ENCODE assay signal across 24 cellular contexts in the genomic region with DNA sequence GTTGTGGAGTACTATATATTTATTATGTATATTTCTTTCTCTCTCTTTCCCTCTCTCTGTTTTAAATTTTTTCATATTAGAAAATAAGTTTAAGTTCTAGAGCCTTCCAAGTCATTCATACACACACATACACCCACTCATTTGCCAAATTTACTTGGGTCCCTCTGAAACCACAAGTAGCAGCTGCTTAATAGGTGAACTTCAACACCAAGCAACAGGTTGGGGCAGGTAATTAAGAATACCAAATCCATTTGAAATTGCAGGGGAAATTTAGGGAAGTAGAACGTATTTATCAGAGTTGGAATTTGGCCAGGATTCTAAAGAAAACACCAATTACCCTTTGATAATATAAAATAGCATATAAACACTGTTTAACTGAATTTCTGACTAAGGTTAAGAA.
"Had no signal": no experiment of that assay in that cellular context is flagged by ENCODE, and none has a peak within 500 bp of the region (broad histone marks: within the 10 kb centered on the region; RNA-seq: fewer than 3 reads in every experiment).

No MANE protein-coding gene starts in this region.

- H3K79me2 ChIP-seq: hepatocyte had no signal

- H3K4me1 Mint-ChIP-seq: naive B cell, nephron had no signal

- H2AFZ ChIP-seq: hepatocyte had no signal

- H3K4me2 ChIP-seq: hepatocyte had no signal

- H3K27ac Mint-ChIP-seq: naive B cell, nephron, progenitor cell of endocrine pancreas, type B pancreatic cell had no signal

- H3K4me3 Mint-ChIP-seq: naive B cell, nephron, type B pancreatic cell had no signal

- H3K27ac ChIP-seq: dorsolateral prefrontal cortex, hepatocyte, pancreas, stomach, thoracic aorta, uterus had no signal

- H3K9me3 ChIP-seq: pancreas, stomach, thoracic aorta, uterus had no signal

- H3K36me3 ChIP-seq: pancreas, stomach, thoracic aorta, uterus had no signal

- ATAC-seq: left colon, left ventricle myocardium superior, pancreas, right cardiac atrium had no signal

- H3K9me3 Mint-ChIP-seq: type B pancreatic cell had no signal

- H3K4me3 ChIP-seq: dorsolateral prefrontal cortex, hepatocyte, lung, pancreas, stomach, thoracic aorta, uterus had no signal

- DNase-seq: cortex of kidney; dorsolateral prefrontal cortex; effector memory CD4-positive, alpha-beta T cell; foreskin melanocyte; head of caudate nucleus; left colon; left ventricle myocardium superior; mesendoderm; naive B cell; occipital lobe; pancreas; right cardiac atrium; small intestine; stimulated activated CD4-positive, alpha-beta T cell treated with anti-CD3 and anti-CD28 coated beads, Interleukin-12 subunit alpha, Interleukin-12 subunit beta, amount 100 ng/mL, for 4 hours; stimulated activated naive CD4-positive, alpha-beta T cell; stomach; substantia nigra; uterus had no signal

- H3K27me3 ChIP-seq: hepatocyte, pancreas, stomach, uterus had no signal

- H3K36me3 Mint-ChIP-seq: naive B cell, type B pancreatic cell had no signal

- H3K27me3 Mint-ChIP-seq: progenitor cell of endocrine pancreas had no signal

- H3K4me1 ChIP-seq: pancreas, uterus had no signal
